ENCODE assay signal across 18 cellular contexts in genomic region chr11:115391598-115391997, GRCh38.
DNase-seq lines count a peak whose midpoint lies in the region; ATAC-seq and FAIRE-seq lines count a peak whose summit lies in the region.
"Had no signal": no experiment of that assay in that cellular context is flagged by ENCODE, and none has a peak within 500 bp of the region (broad histone marks: within the 10 kb centered on the region; RNA-seq: fewer than 3 reads in every experiment).

No MANE protein-coding gene starts in this region.

- H2AFZ ChIP-seq in neuronal stem cell (ENCODE audit: low read length): peak overlapping the region; percentile 3
- H2AFZ ChIP-seq: hepatocyte had no signal

- no peak overlapping the region for H3K18ac ChIP-seq in neuronal stem cell (ENCODE audit: low read length)

- no peak overlapping the region for H3K23ac ChIP-seq in neuronal stem cell (ENCODE audit: low read depth, low read length, poor library complexity)

- H2BK12ac ChIP-seq in neuronal stem cell (ENCODE audit: low read length): no peak overlapping the region

- no peak for ATAC-seq in HG03460 (IDR thresholded peaks at IDR 0.05; ENCODE audit: unreplicated experiment)
- ATAC-seq: effector memory CD8-positive, alpha-beta T cell had no signal

- H2BK120ac ChIP-seq in neuronal stem cell (ENCODE audit: low read depth, low read length): no peak overlapping the region

- H3K27ac ChIP-seq in neuronal stem cell (replicated peaks; ENCODE audit: low read length): peak overlapping the region; percentile 49
- H3K27ac ChIP-seq: hepatocyte, right atrium auricular region, SK-N-MC, upper lobe of left lung had no signal

- peaks cover 8 to 14% of the 10 kb centered on the region in 2 donors for H3K4me1 ChIP-seq in neuronal stem cell (ENCODE audit: control insufficient read depth in 2 of 2, insufficient read depth in 1 of 2, low read depth in 1 of 2, low read length in 2 of 2)
- H3K4me1 ChIP-seq: right atrium auricular region had no signal

- H3K27me3 ChIP-seq in neuronal stem cell (ENCODE audit: control insufficient read depth in 3 of 3, insufficient read depth in 3 of 3, low read depth in 1 of 3, low read length in 3 of 3): no peaks in the 10 kb centered on the region
- H3K27me3 ChIP-seq: hepatocyte, right atrium auricular region, upper lobe of left lung had no signal

- WGBS in neuronal stem cell (ENCODE audit: extremely low coverage in 2 of 2, insufficient read length in 2 of 2, insufficient replicate concordance in 1 of 2), 2 donors: no CpG with 5 or more reads among the region's 1 CpG

- H3K36me3 ChIP-seq in neuronal stem cell (replicated peaks in 1 of 2; ENCODE audit: control insufficient read depth in 2 of 2, insufficient read depth in 2 of 2, low read length in 2 of 2): no peaks in the 10 kb centered on the region
- H3K36me3 ChIP-seq: right atrium auricular region, upper lobe of left lung had no signal

- no peak overlapping the region for H4K91ac ChIP-seq in neuronal stem cell (ENCODE audit: low read depth, low read length, poor library complexity)

- H2BK5ac ChIP-seq in neuronal stem cell (ENCODE audit: low read length): no peak overlapping the region

- H3K9me3 ChIP-seq in neuronal stem cell (replicated peaks in 1 of 2; ENCODE audit: control insufficient read depth in 2 of 2, insufficient read depth in 1 of 2, low read depth in 1 of 2, low read length in 2 of 2): no peaks in the 10 kb centered on the region
- H3K9me3 ChIP-seq: right atrium auricular region, upper lobe of left lung had no signal

- no peak for FAIRE-seq in urothelium cell line (lab: Jason Lieb, UNC)

- H3K4ac ChIP-seq in neuronal stem cell (ENCODE audit: low read length): no peak overlapping the region

- H3K14ac ChIP-seq in neuronal stem cell (ENCODE audit: low read length): no peak overlapping the region

- peak overlapping the region in 1 of 2 donors; percentile 22 for H3K4me3 ChIP-seq in neuronal stem cell (ENCODE audit: low read length in 2 of 2)
- H3K4me3 ChIP-seq: hepatocyte, right atrium auricular region, SK-N-MC, upper lobe of left lung had no signal

- H2BK15ac ChIP-seq in neuronal stem cell (ENCODE audit: low read length): no peak overlapping the region

- no peak overlapping the region for H4K8ac ChIP-seq in neuronal stem cell (ENCODE audit: low read depth, low read length)

- no peak overlapping the region for H3K4me2 ChIP-seq in neuronal stem cell (ENCODE audit: insufficient read depth, low read length, poor library complexity, severe bottlenecking)
- H3K4me2 ChIP-seq: hepatocyte had no signal

- peak; percentile 17 for DNase-seq in NCI-H345 (lab: John Stamatoyannopoulos, UW)
- DNase-seq in NCI-H345 treated with DMSO at 0.1 percent for 48 hours (lab: John Stamatoyannopoulos, UW; ENCODE audit: unreplicated experiment): no peak
- DNase-seq in NCI-H146 treated with DMSO at 0.1 percent for 48 hours (lab: John Stamatoyannopoulos, UW; ENCODE audit: unreplicated experiment): peak; percentile 25
- DNase-seq in SK-N-DZ (ENCODE audit: low spot score): peak; percentile 32
- DNase-seq in neuronal stem cell (ENCODE audit: low spot score): peak; percentile 37
- no peak for DNase-seq in T-helper 1 cell
- DNase-seq in urothelium cell line (ENCODE audit: low spot score): no peak
- DNase-seq: activated effector memory CD4-positive, alpha-beta T cell treated with anti-CD3 and anti-CD28 coated beads, Interleukin-2, amount 50 U/mL, for 16 hours; CD4-positive, CD25-positive, alpha-beta regulatory T cell; cerebellar nuclear complex; effector memory CD8-positive, alpha-beta T cell; OCI-M1; stimulated activated naive CD4-positive, alpha-beta T cell treated with Interleukin-2 at 50 U/mL for 16 hours; upper lobe of left lung had no signal

- H3K79me1 ChIP-seq in neuronal stem cell (ENCODE audit: low read depth, low read length): no peaks in the 10 kb centered on the region

- no peak overlapping the region for H2AK5ac ChIP-seq in neuronal stem cell (ENCODE audit: low read depth, low read length)

- no peak overlapping the region for H3K9ac ChIP-seq in neuronal stem cell (ENCODE audit: low read depth, low read length, poor library complexity)

Comparison
In these comparisons a context has a peak if more than half of its experiments do, and no peak if none do; other contexts are left out.
1. DNase-seq: peak in NCI-H345 (single experiment), NCI-H146 treated with DMSO at 0.1 percent for 48 hours (single experiment), SK-N-DZ (single experiment) and neuronal stem cell (single experiment); none in NCI-H345 treated with DMSO at 0.1 percent for 48 hours (single experiment), T-helper 1 cell (0 of 5) and urothelium cell line (single experiment).